6 cellular contexts compared by ENCODE assay signal in genomic region chr4:28834120-28834519, GRCh38.
"Had no signal": no experiment of that assay in that cellular context is flagged by ENCODE, and none has a peak within 500 bp of the region (broad histone marks: within the 10 kb centered on the region; RNA-seq: fewer than 3 reads in every experiment).

No MANE protein-coding gene starts in this region.

- DNase-seq: IMR-90, KBM-7 had no signal

- H3K4me3 Mint-ChIP-seq: IgD-negative memory B cell had no signal

- H3K27ac Mint-ChIP-seq: IgD-negative memory B cell had no signal

- H3K27me3 Mint-ChIP-seq: IgD-negative memory B cell had no signal

- H3K36me3 Mint-ChIP-seq: IgD-negative memory B cell had no signal

- H3K27ac ChIP-seq: HL-60 had no signal

- H3K4me3 ChIP-seq: K562 had no signal

- ATAC-seq: HepG2, K562 had no signal
